19 cellular contexts compared by ENCODE assay signal in the genomic region with DNA sequence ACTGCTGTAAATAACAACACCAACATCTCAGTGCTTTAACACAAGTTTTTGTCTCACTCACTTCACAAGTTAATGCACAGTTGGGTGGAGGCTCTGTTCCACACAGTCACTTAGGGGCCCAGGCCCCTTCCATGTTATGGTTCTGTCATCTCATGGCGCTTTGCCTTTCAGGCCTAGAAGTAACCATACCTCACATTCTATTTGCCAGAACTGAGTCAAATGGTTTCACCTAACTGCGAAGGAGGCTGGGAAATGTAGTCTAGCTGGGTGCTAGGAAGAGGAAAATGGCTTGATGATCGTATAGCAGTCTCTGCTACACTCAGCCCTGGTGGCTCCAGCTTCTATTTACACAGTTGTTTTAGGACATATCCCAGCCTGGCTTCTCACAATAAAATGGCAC. TPM values are rescaled to one million over a fixed set of nuclear protein-coding genes. Genes with fewer than 3 reads are reported as not detected.
DNase-seq lines count a peak whose midpoint lies in the region; ATAC-seq lines count a peak whose summit lies in the region.
"Had no signal": no experiment of that assay in that cellular context is flagged by ENCODE, and none has a peak within 500 bp of the region (broad histone marks: within the 10 kb centered on the region; RNA-seq: fewer than 3 reads in every experiment).

No MANE protein-coding gene starts in this region.

- peaks cover 6% of the 10 kb centered on the region for H3K4me1 Mint-ChIP-seq in stimulated activated effector memory CD8-positive, alpha-beta T cell treated with anti-CD3 and anti-CD28 coated beads, Interleukin-12 subunit alpha, Interleukin-12 subunit beta, amount 100 ng/mL, for 72 hours
- H3K4me1 Mint-ChIP-seq in immature natural killer cell, result no peaks in the 10 kb centered on the region

- H3K36me3 Mint-ChIP-seq in stimulated activated effector memory CD8-positive, alpha-beta T cell treated with anti-CD3 and anti-CD28 coated beads, Interleukin-12 subunit alpha, Interleukin-12 subunit beta, amount 100 ng/mL, for 72 hours, result no peaks in the 10 kb centered on the region
- H3K36me3 Mint-ChIP-seq in immature natural killer cell, result no peaks in the 10 kb centered on the region
- H3K36me3 Mint-ChIP-seq: natural killer cell treated with Interleukin-12 subunit alpha and Interleukin-12 subunit beta and Interleukin-15 and Interleukin-18, amount 100 ng/mL, for 72 hours had no signal

- H3K27me3 Mint-ChIP-seq in immature natural killer cell (ENCODE audit: low read depth in 3 of 3), result peaks cover 0 to 3% (median 2%) of the 10 kb centered on the region in 3 donors

- ATAC-seq in stimulated activated effector memory CD8-positive, alpha-beta T cell treated with anti-CD3 and anti-CD28 coated beads, Interleukin-12 subunit alpha, Interleukin-12 subunit beta, amount 100 ng/mL, for 72 hours, result peak; percentile 58
- no peak for ATAC-seq in HG03045 (IDR thresholded peaks at IDR 0.05; ENCODE audit: unreplicated experiment)
- ATAC-seq: Right ventricle myocardium inferior had no signal

- no peak overlapping the region for H3K4me3 Mint-ChIP-seq in stimulated activated effector memory CD8-positive, alpha-beta T cell treated with anti-CD3 and anti-CD28 coated beads, Interleukin-12 subunit alpha, Interleukin-12 subunit beta, amount 100 ng/mL, for 72 hours
- H3K4me3 Mint-ChIP-seq in immature natural killer cell, result no peak overlapping the region
- H3K4me3 Mint-ChIP-seq: dendritic cell treated with granulocyte-macrophage colony-stimulating factor and Interleukin-4, amounts not matched to agents 40 ng/mL and 50 ng/mL, for 4 days; natural killer cell treated with Interleukin-12 subunit alpha and Interleukin-12 subunit beta and Interleukin-15 and Interleukin-18, amount 100 ng/mL, for 72 hours had no signal

- peak; percentile 14 for DNase-seq in activated CD4-positive, alpha-beta T cell treated with anti-CD3 and anti-CD28 coated beads for 48 hours
- DNase-seq in activated CD4-positive, alpha-beta T cell treated with anti-CD3 and anti-CD28 coated beads for 1 hour, result no peak
- DNase-seq in M059J (ENCODE audit: low read depth) (peak; percentile 28), ecto neural progenitor cell (ENCODE audit: low spot score) (peak; percentile 46), CD1c-positive myeloid dendritic cell (ENCODE audit: extremely low spot score) (no peak), immature natural killer cell (no peak)
- no peak for DNase-seq in stimulated activated effector memory CD8-positive, alpha-beta T cell treated with anti-CD3 and anti-CD28 coated beads, Interleukin-12 subunit alpha, Interleukin-12 subunit beta, amount 100 ng/mL, for 72 hours (ENCODE audit: low spot score in 2 of 2)
- DNase-seq: C1 segment of cervical spinal cord; GF-D8; KBM-7; NCI-H1092; NCI-H2081 treated with DMSO at 0.1 percent for 48 hours; NCI-H524 treated with DMSO at 0.1 percent for 48 hours; small intestine; stimulated activated CD4-positive, alpha-beta T cell treated with anti-CD3 and anti-CD28 coated beads, Interleukin-2, amount 100 ng/mL, for 48 hours had no signal

- no peak overlapping the region for H3K27ac Mint-ChIP-seq in stimulated activated effector memory CD8-positive, alpha-beta T cell treated with anti-CD3 and anti-CD28 coated beads, Interleukin-12 subunit alpha, Interleukin-12 subunit beta, amount 100 ng/mL, for 72 hours
- H3K27ac Mint-ChIP-seq in immature natural killer cell, result no peak overlapping the region
- H3K27ac Mint-ChIP-seq: dendritic cell treated with granulocyte-macrophage colony-stimulating factor and Interleukin-4, amounts not matched to agents 40 ng/mL and 50 ng/mL, for 4 days; natural killer cell treated with Interleukin-12 subunit alpha and Interleukin-12 subunit beta and Interleukin-15 and Interleukin-18, amount 100 ng/mL, for 72 hours had no signal

- H3K9me3 Mint-ChIP-seq in stimulated activated effector memory CD8-positive, alpha-beta T cell treated with anti-CD3 and anti-CD28 coated beads, Interleukin-12 subunit alpha, Interleukin-12 subunit beta, amount 100 ng/mL, for 72 hours, result no peaks in the 10 kb centered on the region
- H3K9me3 Mint-ChIP-seq in immature natural killer cell, result no peaks in the 10 kb centered on the region
- H3K9me3 Mint-ChIP-seq: dendritic cell treated with granulocyte-macrophage colony-stimulating factor and Interleukin-4, amounts not matched to agents 40 ng/mL and 50 ng/mL, for 4 days; natural killer cell treated with Interleukin-12 subunit alpha and Interleukin-12 subunit beta and Interleukin-15 and Interleukin-18, amount 100 ng/mL, for 72 hours had no signal

RNA-seq across cellular contexts. Expression of a gene that starts 23.1 kb away (rescaled TPM):
- 1.5 and 3.2 TPM in 2 replicates for total RNA-seq in M059J (2014; rRNA removed; shearing (Covaris generic))
- 1 to 10 TPM in 1 of 3 donors, under 1 TPM in 1, not detected in 1; 0.54 to 1.2 TPM for polyA plus RNA-seq in immature natural killer cell

Comparison
In these comparisons a context has a peak if more than half of its experiments do, and no peak if none do; other contexts are left out.
1. DNase-seq: peak in activated CD4-positive, alpha-beta T cell treated with anti-CD3 and anti-CD28 coated beads for 48 hours (single experiment), M059J (single experiment) and ecto neural progenitor cell (single experiment); none in activated CD4-positive, alpha-beta T cell treated with anti-CD3 and anti-CD28 coated beads for 1 hour (single experiment), stimulated activated effector memory CD8-positive, alpha-beta T cell treated with anti-CD3 and anti-CD28 coated beads, Interleukin-12 subunit alpha, Interleukin-12 subunit beta, amount 100 ng/mL, for 72 hours (0 of 2), CD1c-positive myeloid dendritic cell (single experiment) and immature natural killer cell (0 of 3).